ENCODE assay signal across 1 cellular context in genomic region chr14:68795602-68796417, GRCh38.
A peak's percentile ranks its signal among the peaks of the same experiment; 100 is the strongest.
TF ChIP-seq lines count a peak whose summit lies in the region.

No MANE protein-coding gene starts in this region.

TF ChIP-seq in K562, 482 proteins besides CTCF, POLR2A, EP300 and RAD21 (continued from another document and continues in another):
- TF ChIP-seq, protein P1, sequence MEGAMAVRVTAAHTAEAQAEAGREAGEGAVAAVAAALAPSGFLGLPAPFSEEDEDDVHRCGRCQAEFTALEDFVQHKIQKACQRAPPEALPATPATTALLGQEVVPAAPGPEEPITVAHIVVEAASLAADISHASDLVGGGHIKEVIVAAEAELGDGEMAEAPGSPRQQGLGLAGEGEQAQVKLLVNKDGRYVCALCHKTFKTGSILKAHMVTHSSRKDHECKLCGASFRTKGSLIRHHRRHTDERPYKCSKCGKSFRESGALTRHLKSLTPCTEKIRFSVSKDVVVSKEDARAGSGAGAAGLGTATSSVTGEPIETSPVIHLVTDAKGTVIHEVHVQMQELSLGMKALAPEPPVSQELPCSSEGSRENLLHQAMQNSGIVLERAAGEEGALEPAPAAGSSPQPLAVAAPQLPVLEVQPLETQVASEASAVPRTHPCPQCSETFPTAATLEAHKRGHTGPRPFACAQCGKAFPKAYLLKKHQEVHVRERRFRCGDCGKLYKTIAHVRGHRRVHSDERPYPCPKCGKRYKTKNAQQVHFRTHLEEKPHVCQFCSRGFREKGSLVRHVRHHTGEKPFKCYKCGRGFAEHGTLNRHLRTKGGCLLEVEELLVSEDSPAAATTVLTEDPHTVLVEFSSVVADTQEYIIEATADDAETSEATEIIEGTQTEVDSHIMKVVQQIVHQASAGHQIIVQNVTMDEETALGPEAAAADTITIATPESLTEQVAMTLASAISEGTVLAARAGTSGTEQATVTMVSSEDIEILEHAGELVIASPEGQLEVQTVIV (CRISPR knock-in tag; IDR thresholded peaks at IDR 0.05; ENCODE audit: borderline replicate concordance) = no peak
- TF ChIP-seq PCBP1 (IDR thresholded peaks at IDR 0.05; ENCODE audit: low read depth, low read length, poor library complexity, severe bottlenecking) = no peak
- TF ChIP-seq HLTF (IDR thresholded peaks at IDR 0.05) = no peak
- no peak for TF ChIP-seq MCM5 (IDR thresholded peaks at IDR 0.05; ENCODE audit: low read depth)
- no peak for TF ChIP-seq RBM25 (IDR thresholded peaks at IDR 0.05; ENCODE audit: low read depth, low read length, severe bottlenecking)
- TF ChIP-seq NFE2L1 (tag; IDR thresholded peaks at IDR 0.05; ENCODE audit: borderline replicate concordance, low read depth) = no peak
- peak; percentile 69 for TF ChIP-seq CCNT2 (IDR thresholded peaks at IDR 0.05; ENCODE audit: borderline replicate concordance, extremely low read depth, insufficient read length, low read depth, low read length)
- no peak for TF ChIP-seq SP2 (IDR thresholded peaks at IDR 0.05; ENCODE audit: extremely low read depth, low read depth, low read length, poor library complexity, severe bottlenecking)
- TF ChIP-seq ETS2 (tag; IDR thresholded peaks at IDR 0.05; ENCODE audit: borderline replicate concordance, poor library complexity, severe bottlenecking) = no peak
- TF ChIP-seq, protein P2, sequence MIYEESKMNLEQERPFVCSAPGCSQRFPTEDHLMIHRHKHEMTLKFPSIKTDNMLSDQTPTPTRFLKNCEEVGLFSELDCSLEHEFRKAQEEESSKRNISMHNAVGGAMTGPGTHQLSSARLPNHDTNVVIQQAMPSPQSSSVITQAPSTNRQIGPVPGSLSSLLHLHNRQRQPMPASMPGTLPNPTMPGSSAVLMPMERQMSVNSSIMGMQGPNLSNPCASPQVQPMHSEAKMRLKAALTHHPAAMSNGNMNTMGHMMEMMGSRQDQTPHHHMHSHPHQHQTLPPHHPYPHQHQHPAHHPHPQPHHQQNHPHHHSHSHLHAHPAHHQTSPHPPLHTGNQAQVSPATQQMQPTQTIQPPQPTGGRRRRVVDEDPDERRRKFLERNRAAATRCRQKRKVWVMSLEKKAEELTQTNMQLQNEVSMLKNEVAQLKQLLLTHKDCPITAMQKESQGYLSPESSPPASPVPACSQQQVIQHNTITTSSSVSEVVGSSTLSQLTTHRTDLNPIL (CRISPR knock-in tag; IDR thresholded peaks at IDR 0.05) = no peak
- no peak for TF ChIP-seq NR4A1 (CRISPR knock-in tag; IDR thresholded peaks at IDR 0.05)
- no peak for TF ChIP-seq NR4A1 (tag; IDR thresholded peaks at IDR 0.05)
- no peak for TF ChIP-seq ZNF253 (CRISPR knock-in tag; conservative IDR thresholded peaks at IDR 0.05)
- peak in 1 of 2 experiments; percentile 11; a peak in 1 of 4 replicates for TF ChIP-seq MLLT1 (IDR thresholded peaks at IDR 0.05)
- no peak for TF ChIP-seq ZC3H4 (CRISPR knock-in tag; IDR thresholded peaks at IDR 0.05; ENCODE audit: borderline replicate concordance)
- TF ChIP-seq ARHGAP35 (IDR thresholded peaks at IDR 0.05; ENCODE audit: partially characterized antibody) = no peak
- no peak for TF ChIP-seq ZNF224 (CRISPR knock-in tag; IDR thresholded peaks at IDR 0.05)
- no peak for TF ChIP-seq BMI1 (IDR thresholded peaks at IDR 0.05; ENCODE audit: low read length)
- TF ChIP-seq RBFOX2 (IDR thresholded peaks at IDR 0.05; ENCODE audit: low read depth, low read length) = peak; percentile 96
- TF ChIP-seq ZNF12 (CRISPR knock-in tag; IDR thresholded peaks at IDR 0.05) = no peak; the same call in 1 of the 2 replicates
- TF ChIP-seq ETV6 (IDR thresholded peaks at IDR 0.05; ENCODE audit: borderline replicate concordance in 1 of 2, low read depth in 2 of 2, low read length in 1 of 2) = no peak
- TF ChIP-seq ETV6 (CRISPR knock-in tag; IDR thresholded peaks at IDR 0.05; ENCODE audit: borderline replicate concordance) = no peak
- no peak for TF ChIP-seq ZNF699 (CRISPR knock-in tag; IDR thresholded peaks at IDR 0.05; ENCODE audit: insufficient replicate concordance)
- no peak for TF ChIP-seq KLF6 (CRISPR knock-in tag; IDR thresholded peaks at IDR 0.05; ENCODE audit: borderline replicate concordance)
- TF ChIP-seq KLF1 (tag; IDR thresholded peaks at IDR 0.05) = no peak
- no peak for TF ChIP-seq ZNF165 (CRISPR knock-in tag; IDR thresholded peaks at IDR 0.05; ENCODE audit: borderline replicate concordance)
- TF ChIP-seq POLR2B (IDR thresholded peaks at IDR 0.05; ENCODE audit: low read depth, partially characterized antibody) = peak; percentile 49
- no peak for TF ChIP-seq ZNF134 (CRISPR knock-in tag; conservative IDR thresholded peaks at IDR 0.05)
- no peak for TF ChIP-seq TARDBP (IDR thresholded peaks at IDR 0.05)
- no peak for TF ChIP-seq CREB1 (IDR thresholded peaks at IDR 0.05)
- TF ChIP-seq CREB1 (CRISPR knock-in tag; IDR thresholded peaks at IDR 0.05) = no peak
- TF ChIP-seq LCOR (CRISPR knock-in tag; IDR thresholded peaks at IDR 0.05) = no peak
- no peak for TF ChIP-seq CEBPZ (IDR thresholded peaks at IDR 0.05; ENCODE audit: borderline replicate concordance, low read depth, low read length)
- TF ChIP-seq SMAD3 (CRISPR knock-in tag; conservative IDR thresholded peaks at IDR 0.05) = no peak
- no peak for TF ChIP-seq NCOA1 (IDR thresholded peaks at IDR 0.05; ENCODE audit: low read depth)
- TF ChIP-seq ZKSCAN3 (CRISPR knock-in tag; IDR thresholded peaks at IDR 0.05) = no peak
- no peak for TF ChIP-seq ZNF511 (CRISPR knock-in tag; IDR thresholded peaks at IDR 0.05)
- no peak for TF ChIP-seq STAT5A (IDR thresholded peaks at IDR 0.05; ENCODE audit: borderline replicate concordance, low read length)
- no peak for TF ChIP-seq GTF2B (IDR thresholded peaks at IDR 0.05; ENCODE audit: extremely low read depth, insufficient read length)
- no peak for TF ChIP-seq PHF21A (IDR thresholded peaks at IDR 0.05; ENCODE audit: borderline replicate concordance, low read depth)
- no peak for TF ChIP-seq ZNF431 (CRISPR knock-in tag; IDR thresholded peaks at IDR 0.05)
- TF ChIP-seq HDAC6 (IDR thresholded peaks at IDR 0.05; ENCODE audit: low read depth, low read length) = no peak
- no peak for TF ChIP-seq DNMT1 (IDR thresholded peaks at IDR 0.05)
- TF ChIP-seq JUNB (CRISPR knock-in tag; conservative IDR thresholded peaks at IDR 0.05) = no peak
- TF ChIP-seq SIN3B (IDR thresholded peaks at IDR 0.05; ENCODE audit: low read depth) = no peak
- TF ChIP-seq USF1 (CRISPR knock-in tag; IDR thresholded peaks at IDR 0.05) = no peak
- peak; percentile 85 for TF ChIP-seq ETV5 (CRISPR knock-in tag; IDR thresholded peaks at IDR 0.05; ENCODE audit: low read depth)
- TF ChIP-seq POLR2AphosphoS2 (IDR thresholded peaks at IDR 0.05; ENCODE audit: low read length) = no peak
- no peak for TF ChIP-seq RBM17 (IDR thresholded peaks at IDR 0.05; ENCODE audit: borderline replicate concordance, low read depth, low read length)
- no peak for TF ChIP-seq KDM2B (CRISPR knock-in tag; IDR thresholded peaks at IDR 0.05)
- no peak for TF ChIP-seq ZNF830 (CRISPR knock-in tag; IDR thresholded peaks at IDR 0.05)
- TF ChIP-seq PHB (CRISPR knock-in tag; IDR thresholded peaks at IDR 0.05) = no peak
- TF ChIP-seq ZNF282 (CRISPR knock-in tag; IDR thresholded peaks at IDR 0.05) = no peak
- peak; percentile 72; the same call in 1 of the 2 replicates for TF ChIP-seq ZBTB1 (CRISPR knock-in tag; IDR thresholded peaks at IDR 0.05; ENCODE audit: borderline replicate concordance, low read depth)
- TF ChIP-seq ATF7 (IDR thresholded peaks at IDR 0.05) = no peak
- TF ChIP-seq RFX5 (IDR thresholded peaks at IDR 0.05; ENCODE audit: low read depth, low read length) = no peak
- TF ChIP-seq BDP1 (IDR thresholded peaks at IDR 0.05; ENCODE audit: insufficient read depth, insufficient read length) = no peak
- no peak for TF ChIP-seq NFATC3 (IDR thresholded peaks at IDR 0.05)
- TF ChIP-seq POLR2AphosphoS5 (IDR thresholded peaks at IDR 0.05; ENCODE audit: control insufficient read depth, insufficient read depth, low read depth, low read length) = peak; percentile 53; the same call in 1 of the 2 replicates
- TF ChIP-seq, protein P3, sequence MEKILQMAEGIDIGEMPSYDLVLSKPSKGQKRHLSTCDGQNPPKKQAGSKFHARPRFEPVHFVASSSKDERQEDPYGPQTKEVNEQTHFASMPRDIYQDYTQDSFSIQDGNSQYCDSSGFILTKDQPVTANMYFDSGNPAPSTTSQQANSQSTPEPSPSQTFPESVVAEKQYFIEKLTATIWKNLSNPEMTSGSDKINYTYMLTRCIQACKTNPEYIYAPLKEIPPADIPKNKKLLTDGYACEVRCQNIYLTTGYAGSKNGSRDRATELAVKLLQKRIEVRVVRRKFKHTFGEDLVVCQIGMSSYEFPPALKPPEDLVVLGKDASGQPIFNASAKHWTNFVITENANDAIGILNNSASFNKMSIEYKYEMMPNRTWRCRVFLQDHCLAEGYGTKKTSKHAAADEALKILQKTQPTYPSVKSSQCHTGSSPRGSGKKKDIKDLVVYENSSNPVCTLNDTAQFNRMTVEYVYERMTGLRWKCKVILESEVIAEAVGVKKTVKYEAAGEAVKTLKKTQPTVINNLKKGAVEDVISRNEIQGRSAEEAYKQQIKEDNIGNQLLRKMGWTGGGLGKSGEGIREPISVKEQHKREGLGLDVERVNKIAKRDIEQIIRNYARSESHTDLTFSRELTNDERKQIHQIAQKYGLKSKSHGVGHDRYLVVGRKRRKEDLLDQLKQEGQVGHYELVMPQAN (IDR thresholded peaks at IDR 0.05; ENCODE audit: borderline replicate concordance) = no peak
- no peak for TF ChIP-seq TAL1 (IDR thresholded peaks at IDR 0.05)
- no peak for TF ChIP-seq ZNF75A (CRISPR knock-in tag; IDR thresholded peaks at IDR 0.05)
- no peak for TF ChIP-seq MBD2 (IDR thresholded peaks at IDR 0.05; ENCODE audit: borderline replicate concordance, low read depth)
- TF ChIP-seq STAT6 (CRISPR knock-in tag; IDR thresholded peaks at IDR 0.05) = no peak
